17 cellular contexts compared by ENCODE assay signal in genomic region chr16:50072730-50073129, GRCh38. TPM values are rescaled to one million over a fixed set of nuclear protein-coding genes. Genes with fewer than 3 reads are reported as not detected.
DNase-seq lines count a peak whose midpoint lies in the region; ATAC-seq and TF ChIP-seq lines count a peak whose summit lies in the region.
"Had no signal": no experiment of that assay in that cellular context is flagged by ENCODE, and none has a peak within 500 bp of the region (broad histone marks: within the 10 kb centered on the region; RNA-seq: fewer than 3 reads in every experiment).

No MANE protein-coding gene starts in this region.

- peak; percentile 22 to 66 for ATAC-seq in activated CD4-positive, CD25-positive, alpha-beta regulatory T cell treated with anti-CD3 and anti-CD28 coated beads, Interleukin-2, amount 50 U/mL, for 24 hours
- no peak for ATAC-seq in GM19351 (IDR thresholded peaks at IDR 0.05; ENCODE audit: unreplicated experiment)
- ATAC-seq: HepG2, Right ventricle myocardium inferior had no signal

- H3K4me3 ChIP-seq in CD4-positive, alpha-beta memory T cell (ENCODE audit: low read length in 2 of 2): no peak overlapping the region
- H3K4me3 ChIP-seq in OCI-LY7 (ENCODE audit: low read depth, low read length, poor library complexity, severe bottlenecking): no peak overlapping the region
- no peak overlapping the region for H3K4me3 ChIP-seq in effector memory CD4-positive, alpha-beta T cell (ENCODE audit: insufficient read depth, low read depth, low read length, poor library complexity, severe bottlenecking)
- H3K4me3 ChIP-seq: Peyer's patch had no signal

- H3K36me3 ChIP-seq in CD4-positive, alpha-beta memory T cell (ENCODE audit: insufficient read depth, low read length): peaks cover 19% of the 10 kb centered on the region
- H3K36me3 ChIP-seq in OCI-LY7 (ENCODE audit: insufficient read depth, low read length): peaks cover 87% of the 10 kb centered on the region
- peaks cover 25% of the 10 kb centered on the region for H3K36me3 ChIP-seq in effector memory CD4-positive, alpha-beta T cell (ENCODE audit: control insufficient read depth, insufficient read depth, low read length)

- peaks cover 29 to 46% of the 10 kb centered on the region in 2 donors for H3K36me3 Mint-ChIP-seq in CD4-positive, alpha-beta memory T cell
- peaks cover 27% of the 10 kb centered on the region for H3K36me3 Mint-ChIP-seq in nephron (ENCODE audit: low read depth)

- no peaks in the 10 kb centered on the region for H3K9me3 Mint-ChIP-seq in CD4-positive, alpha-beta memory T cell
- no peaks in the 10 kb centered on the region for H3K9me3 Mint-ChIP-seq in nephron

- peaks cover 21 to 37% (median 31%) of the 10 kb centered on the region in 4 donors for H3K4me1 Mint-ChIP-seq in CD4-positive, alpha-beta memory T cell
- H3K4me1 Mint-ChIP-seq in nephron: peaks cover 18% of the 10 kb centered on the region

- H3K4me1 ChIP-seq in CD4-positive, alpha-beta memory T cell (ENCODE audit: insufficient read depth, low read length): peaks cover 14% of the 10 kb centered on the region
- peaks cover 11% of the 10 kb centered on the region for H3K4me1 ChIP-seq in OCI-LY7 (ENCODE audit: insufficient read depth, low read length, poor library complexity, severe bottlenecking)
- H3K4me1 ChIP-seq in effector memory CD4-positive, alpha-beta T cell (ENCODE audit: control insufficient read depth, insufficient read depth, low read length, poor library complexity, severe bottlenecking): peaks cover under 1% of the 10 kb centered on the region

- H3K9me3 ChIP-seq in CD4-positive, alpha-beta memory T cell (ENCODE audit: control insufficient read depth in 1 of 2, low read length in 2 of 2): no peaks in the 10 kb centered on the region
- no peaks in the 10 kb centered on the region for H3K9me3 ChIP-seq in OCI-LY7 (ENCODE audit: low read length)
- H3K9me3 ChIP-seq in effector memory CD4-positive, alpha-beta T cell (ENCODE audit: control insufficient read depth, low read length): no peaks in the 10 kb centered on the region
- H3K9me3 ChIP-seq: Peyer's patch had no signal

- TSS peak; percentile 14 for BruUV-seq in OCI-LY7 (replicated peaks; lab: Mats Ljungman, UMichigan)

- H4K20me1 ChIP-seq in OCI-LY7 (ENCODE audit: insufficient read depth, low read length): peaks cover 5% of the 10 kb centered on the region; the same call in 1 of the 2 replicates

- no peak for TF ChIP-seq CTCF in OCI-LY7 (conservative IDR thresholded peaks at IDR 0.05; ENCODE audit: low read length)
- no peak for TF ChIP-seq CTCF in nephron (IDR thresholded peaks at IDR 0.05; ENCODE audit: unreplicated experiment in 3 of 3)
- no peak for TF ChIP-seq CTCF in GM20000 (IDR thresholded peaks at IDR 0.05; ENCODE audit: extremely low read depth, missing control alignments)

- H3K4me2 ChIP-seq in OCI-LY7 (ENCODE audit: low read length): no peak overlapping the region

- H3K27ac ChIP-seq in CD4-positive, alpha-beta memory T cell (ENCODE audit: low read depth, low read length): no peak overlapping the region
- no peak overlapping the region for H3K27ac ChIP-seq in OCI-LY7 (ENCODE audit: low read depth, low read length, poor library complexity, severe bottlenecking)
- no peak overlapping the region for H3K27ac ChIP-seq in effector memory CD4-positive, alpha-beta T cell (ENCODE audit: insufficient read depth, low read length, poor library complexity, severe bottlenecking)
- H3K27ac ChIP-seq: 22Rv1, Peyer's patch had no signal

- POLR2A ChIA-PET in CD4-positive, alpha-beta memory T cell (lab: Charles Lee; ENCODE audit: partially characterized antibody): no interaction called here
- POLR2A ChIA-PET in OCI-LY7 (lab: Charles Lee): no interaction called here

- H3K27me3 Mint-ChIP-seq in CD4-positive, alpha-beta memory T cell: no peaks in the 10 kb centered on the region
- H3K27me3 Mint-ChIP-seq in nephron (ENCODE audit: low read depth): no peaks in the 10 kb centered on the region

- peak overlapping the region in 5 of 7 donors; percentile 7 to 48 (median 29) for H3K27ac Mint-ChIP-seq in CD4-positive, alpha-beta memory T cell
- H3K27ac Mint-ChIP-seq in nephron: peak overlapping the region; percentile 71 to 84 (median 82)

- H3K27me3 ChIP-seq in CD4-positive, alpha-beta memory T cell (ENCODE audit: insufficient read depth, low read length): no peaks in the 10 kb centered on the region
- no peaks in the 10 kb centered on the region for H3K27me3 ChIP-seq in effector memory CD4-positive, alpha-beta T cell (replicated peaks; ENCODE audit: control insufficient read depth, insufficient read depth, low read length, poor library complexity, severe bottlenecking)
- H3K27me3 ChIP-seq: Peyer's patch had no signal

- no peaks in the 10 kb centered on the region for H3K9me2 ChIP-seq in OCI-LY7 (ENCODE audit: insufficient read depth, low read length)

- no peak overlapping the region for H2AFZ ChIP-seq in OCI-LY7 (ENCODE audit: low read length)

- CTCF ChIA-PET in CD4-positive, alpha-beta memory T cell (lab: Charles Lee; ENCODE audit: partially characterized antibody): no interaction called here
- CTCF ChIA-PET in OCI-LY7 (lab: Charles Lee; ENCODE audit: unreplicated experiment): no interaction called here

- intact Hi-C loops in CD4-positive, alpha-beta memory T cell (cut with micrococcal nuclease): no loop called here
- intact Hi-C loops in OCI-LY7 (cut with micrococcal nuclease; ENCODE audit: unreplicated experiment): loop anchor here (10.0 kb wide), 1 partner anchor 252 kb away; no protein-coding TSS in a partner anchor

- no peak for DNase-seq in activated CD4-positive, CD25-positive, alpha-beta regulatory T cell (lab: John Stamatoyannopoulos, UW)
- DNase-seq in CD4-positive, alpha-beta memory T cell: no peak
- no peak for DNase-seq in OCI-LY7 (ENCODE audit: low spot score)
- no peak for DNase-seq in effector memory CD4-positive, alpha-beta T cell
- no peak for DNase-seq in GM20000 (ENCODE audit: low spot score)
- DNase-seq: DND-41, H7, NCI-H1048, NCI-H2081 treated with DMSO at 0.1 percent for 48 hours, NCI-H510A treated with DMSO at 0.1 percent for 48 hours, Peyer's patch had no signal

- H3K79me2 ChIP-seq in OCI-LY7 (ENCODE audit: insufficient read depth, low read depth, low read length): peaks cover 18% of the 10 kb centered on the region

- no peak overlapping the region for H3K4me3 Mint-ChIP-seq in CD4-positive, alpha-beta memory T cell
- no peak overlapping the region for H3K4me3 Mint-ChIP-seq in nephron

RNA-seq across cellular contexts. Expression of gene HEATR3, which starts 7.0 kb away (rescaled TPM):
- total RNA-seq in CD4-positive, alpha-beta memory T cell: 10 to 100 TPM; 20.5 to 25.6 TPM
- 1 to 10 TPM; 3.2 to 5.7 TPM for polyA plus RNA-seq in CD4-positive, alpha-beta memory T cell
- 36.8 and 50.6 TPM in 2 replicates for total RNA-seq in OCI-LY7 (2014; rRNA removed; shearing (Covaris generic))
- total RNA-seq in OCI-LY7 (2022): 25.0 and 34.2 TPM in 2 replicates

RNA-seq across cellular contexts. Expression of gene CNEP1R1, which starts 47.7 kb away (rescaled TPM):
- 10 to 100 TPM; 34.2 to 40.8 TPM for total RNA-seq in CD4-positive, alpha-beta memory T cell
- 10 to 100 TPM; 19.2 to 21.0 TPM for polyA plus RNA-seq in CD4-positive, alpha-beta memory T cell
- total RNA-seq in OCI-LY7 (2014; rRNA removed; shearing (Covaris generic)): 19.9 and 23.1 TPM in 2 replicates
- 24.1 and 26.3 TPM in 2 replicates for total RNA-seq in OCI-LY7 (2022)
